In the genomic region with DNA sequence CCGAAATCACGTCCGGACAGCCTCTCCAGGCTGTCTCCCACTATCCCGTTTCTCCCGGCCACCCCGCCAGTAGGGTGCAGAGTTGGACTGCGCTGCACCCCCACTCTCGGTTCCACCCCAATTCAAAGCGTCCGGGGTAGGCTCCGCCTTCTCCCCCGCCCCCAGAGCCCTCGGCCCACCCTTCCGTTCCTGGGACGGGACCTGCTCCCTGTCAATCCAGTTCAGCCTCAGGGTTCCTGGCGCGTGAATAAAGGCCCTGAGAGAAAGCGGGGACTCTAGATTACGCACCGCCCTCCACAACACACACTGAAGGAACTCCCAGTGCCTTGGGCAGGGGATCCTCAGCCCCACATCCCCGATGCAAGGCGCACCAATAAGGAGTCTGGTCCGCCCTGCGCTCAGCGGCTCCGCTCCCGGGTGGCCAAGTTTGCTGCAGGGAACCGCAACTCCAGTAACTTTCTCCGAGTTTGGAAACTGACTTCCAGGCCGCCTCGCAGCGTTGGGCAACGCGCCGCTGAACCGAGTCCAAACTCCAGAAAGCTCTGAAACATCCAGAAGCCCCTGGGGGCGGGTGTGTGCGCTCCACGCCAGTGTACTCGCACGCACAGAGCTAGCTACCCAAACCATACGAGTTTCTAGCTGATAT, we compare ENCODE assay signal across 9 cellular contexts. TPM values are rescaled to one million over a fixed set of nuclear protein-coding genes. Genes with fewer than 3 reads are reported as not detected.
A peak's percentile ranks its signal among the peaks of the same experiment; 100 is the strongest.
DNase-seq lines count a peak whose midpoint lies in the region; ATAC-seq and TF ChIP-seq lines count a peak whose summit lies in the region.
"Had no signal": no experiment of that assay in that cellular context is flagged by ENCODE, and none has a peak within 500 bp of the region (broad histone marks: within the 10 kb centered on the region; RNA-seq: fewer than 3 reads in every experiment).

No MANE protein-coding gene starts in this region.

- H3K9me3 ChIP-seq in CD4-positive, alpha-beta T cell (ENCODE audit: control insufficient read depth, low read length), result no peaks in the 10 kb centered on the region

- peaks cover 3% of the 10 kb centered on the region for H3K4me1 Mint-ChIP-seq in activated CD4-positive, alpha-beta T cell treated with anti-CD3 and anti-CD28 coated beads for 36 hours
- peaks cover 6% of the 10 kb centered on the region for H3K4me1 Mint-ChIP-seq in activated CD4-positive, alpha-beta T cell treated with anti-CD3 and anti-CD28 coated beads, Interleukin-2, amount 10 ng/mL, durations not matched to agents 24 days and 14 days
- peaks cover 35% of the 10 kb centered on the region for H3K4me1 Mint-ChIP-seq in mesothelial cell of epicardium
- H3K4me1 Mint-ChIP-seq in CD4-positive, alpha-beta T cell (ENCODE audit: low read depth), result peaks cover 10% of the 10 kb centered on the region

- POLR2A ChIA-PET in activated CD4-positive, alpha-beta T cell treated with anti-CD3 and anti-CD28 coated beads for 36 hours (lab: Charles Lee), result no interaction called here
- POLR2A ChIA-PET in CD4-positive, alpha-beta T cell (lab: Charles Lee), result no interaction called here

- CTCF ChIA-PET in activated CD4-positive, alpha-beta T cell treated with anti-CD3 and anti-CD28 coated beads for 36 hours (lab: Charles Lee), result no interaction called here
- CTCF ChIA-PET in CD4-positive, alpha-beta T cell (lab: Charles Lee), result no interaction called here

- ATAC-seq in activated CD4-positive, alpha-beta T cell treated with anti-CD3 and anti-CD28 coated beads for 36 hours, result peak; percentile 26
- ATAC-seq in esophagus mucosa, result peak; percentile 94
- no peak for ATAC-seq in CD4-positive, alpha-beta T cell (ENCODE audit: poor library complexity)
- no peak for ATAC-seq in HG03457 (IDR thresholded peaks at IDR 0.05; ENCODE audit: unreplicated experiment)

- H3K27me3 Mint-ChIP-seq in activated CD4-positive, alpha-beta T cell treated with anti-CD3 and anti-CD28 coated beads for 36 hours, result peaks cover 47% of the 10 kb centered on the region
- peaks cover 45% of the 10 kb centered on the region for H3K27me3 Mint-ChIP-seq in activated CD4-positive, alpha-beta T cell treated with anti-CD3 and anti-CD28 coated beads, Interleukin-2, amount 10 ng/mL, durations not matched to agents 24 days and 14 days
- H3K27me3 Mint-ChIP-seq in mesothelial cell of epicardium (ENCODE audit: low read depth), result peaks cover 36% of the 10 kb centered on the region
- peaks cover 69% of the 10 kb centered on the region for H3K27me3 Mint-ChIP-seq in CD4-positive, alpha-beta T cell

- intact Hi-C loops in activated CD4-positive, alpha-beta T cell treated with anti-CD3 and anti-CD28 coated beads for 36 hours (cut with DNase I, micrococcal nuclease), result no loop called here
- intact Hi-C loops in activated CD4-positive, alpha-beta T cell treated with anti-CD3 and anti-CD28 coated beads, Interleukin-2, amount 10 ng/mL, durations not matched to agents 24 days and 14 days (cut with micrococcal nuclease), result no loop called here
- intact Hi-C loops in CD4-positive, alpha-beta T cell (cut with DNase I, micrococcal nuclease), result no loop called here

- no peaks in the 10 kb centered on the region for H3K36me3 Mint-ChIP-seq in activated CD4-positive, alpha-beta T cell treated with anti-CD3 and anti-CD28 coated beads for 36 hours (ENCODE audit: low read depth)
- no peaks in the 10 kb centered on the region for H3K36me3 Mint-ChIP-seq in activated CD4-positive, alpha-beta T cell treated with anti-CD3 and anti-CD28 coated beads, Interleukin-2, amount 10 ng/mL, durations not matched to agents 24 days and 14 days (ENCODE audit: low read depth)
- peaks cover 3% of the 10 kb centered on the region for H3K36me3 Mint-ChIP-seq in mesothelial cell of epicardium
- no peaks in the 10 kb centered on the region for H3K36me3 Mint-ChIP-seq in CD4-positive, alpha-beta T cell (ENCODE audit: low read depth)
- H3K36me3 Mint-ChIP-seq: activated naive CD4-positive, alpha-beta T cell treated with anti-CD3 and anti-CD28 coated beads, Interleukin-2, amount 50 U/mL, for 24 hours had no signal

- no peaks in the 10 kb centered on the region for H3K9me3 Mint-ChIP-seq in activated CD4-positive, alpha-beta T cell treated with anti-CD3 and anti-CD28 coated beads for 36 hours (ENCODE audit: low read depth)
- no peaks in the 10 kb centered on the region for H3K9me3 Mint-ChIP-seq in activated CD4-positive, alpha-beta T cell treated with anti-CD3 and anti-CD28 coated beads, Interleukin-2, amount 10 ng/mL, durations not matched to agents 24 days and 14 days
- H3K9me3 Mint-ChIP-seq in mesothelial cell of epicardium, result no peaks in the 10 kb centered on the region
- no peaks in the 10 kb centered on the region for H3K9me3 Mint-ChIP-seq in CD4-positive, alpha-beta T cell
- H3K9me3 Mint-ChIP-seq: activated naive CD4-positive, alpha-beta T cell treated with anti-CD3 and anti-CD28 coated beads, Interleukin-2, amount 50 U/mL, for 24 hours had no signal

- in situ Hi-C loops in SK-MEL-5 (cut with HindIII; ENCODE audit: low pct_unique_long_range_greater_than_20kb, low sequenced_read_pairs), result no loop called here

- peaks cover 49% of the 10 kb centered on the region for H3K27me3 ChIP-seq in CD4-positive, alpha-beta T cell (ENCODE audit: control insufficient read depth, insufficient read depth, low read length)

- no peak for TF ChIP-seq CTCF in mesothelial cell of epicardium (IDR thresholded peaks at IDR 0.05; ENCODE audit: unreplicated experiment)
- TF ChIP-seq CTCF in CD4-positive, alpha-beta T cell (IDR thresholded peaks at IDR 0.05), result no peak

- no peak overlapping the region for H3K27ac ChIP-seq in CD4-positive, alpha-beta T cell (ENCODE audit: low read depth, low read length)

- H3K27ac Mint-ChIP-seq in activated CD4-positive, alpha-beta T cell treated with anti-CD3 and anti-CD28 coated beads for 36 hours, result no peak overlapping the region
- H3K27ac Mint-ChIP-seq in activated CD4-positive, alpha-beta T cell treated with anti-CD3 and anti-CD28 coated beads, Interleukin-2, amount 10 ng/mL, durations not matched to agents 24 days and 14 days, result no peak overlapping the region
- H3K27ac Mint-ChIP-seq in mesothelial cell of epicardium, result peak overlapping the region; percentile 95
- no peak overlapping the region for H3K27ac Mint-ChIP-seq in CD4-positive, alpha-beta T cell
- H3K27ac Mint-ChIP-seq: activated naive CD4-positive, alpha-beta T cell treated with anti-CD3 and anti-CD28 coated beads, Interleukin-2, amount 50 U/mL, for 24 hours had no signal

- H3K4me3 Mint-ChIP-seq in activated CD4-positive, alpha-beta T cell treated with anti-CD3 and anti-CD28 coated beads for 36 hours, result no peak overlapping the region
- H3K4me3 Mint-ChIP-seq in activated CD4-positive, alpha-beta T cell treated with anti-CD3 and anti-CD28 coated beads, Interleukin-2, amount 10 ng/mL, durations not matched to agents 24 days and 14 days, result no peak overlapping the region
- H3K4me3 Mint-ChIP-seq in mesothelial cell of epicardium, result peak overlapping the region; percentile 95
- no peak overlapping the region for H3K4me3 Mint-ChIP-seq in CD4-positive, alpha-beta T cell
- H3K4me3 Mint-ChIP-seq: activated naive CD4-positive, alpha-beta T cell treated with anti-CD3 and anti-CD28 coated beads, Interleukin-2, amount 50 U/mL, for 24 hours had no signal

- DNase-seq in activated CD4-positive, alpha-beta T cell treated with anti-CD3 and anti-CD28 coated beads for 36 hours, result peak; percentile 11
- DNase-seq in activated CD4-positive, alpha-beta T cell treated with anti-CD3 and anti-CD28 coated beads, Interleukin-2, amount 10 ng/mL, durations not matched to agents 24 days and 14 days, result no peak
- peak; percentile 52 for DNase-seq in SK-MEL-5 (ENCODE audit: low read depth, low spot score)
- DNase-seq in mesothelial cell of epicardium (ENCODE audit: low spot score in 2 of 2, unreplicated experiment in 2 of 2), result peak; percentile 70 to 84
- DNase-seq in ureter (ENCODE audit: low spot score), result peak; percentile 95
- no peak for DNase-seq in CD4-positive, alpha-beta T cell

RNA-seq across cellular contexts. Expression of a gene that starts 1.9 kb away (rescaled TPM):
- not detected for total RNA-seq in activated CD4-positive, alpha-beta T cell treated with anti-CD3 and anti-CD28 coated beads for 36 hours
- total RNA-seq in activated CD4-positive, alpha-beta T cell treated with anti-CD3 and anti-CD28 coated beads, Interleukin-2, amount 10 ng/mL, durations not matched to agents 24 days and 14 days, result not detected in 2 replicates
- total RNA-seq in SK-MEL-5 (2014; rRNA removed; shearing (Covaris generic)), result 0.11 TPM in 1 of 2 replicates, not detected in the other
- 0.03 and 0.14 TPM in 2 replicates for polyA plus RNA-seq in SK-MEL-5 (2015; cell fraction: cytosol; rRNA removed)
- 0.30 and 0.48 TPM in 2 replicates for polyA plus RNA-seq in SK-MEL-5 (2015; cell fraction: nucleus; rRNA removed)
- total RNA-seq in esophagus mucosa (4.3 TPM), mesothelial cell of epicardium (115 to 129 TPM (median 127 TPM) in 3 replicates), ureter (153 TPM)
- not detected for total RNA-seq in CD4-positive, alpha-beta T cell

Comparison
In these comparisons a context has a peak if more than half of its experiments do, and no peak if none do; other contexts are left out.
1. DNase-seq: peak in activated CD4-positive, alpha-beta T cell treated with anti-CD3 and anti-CD28 coated beads for 36 hours (single experiment), SK-MEL-5 (single experiment), mesothelial cell of epicardium (2 of 2) and ureter (single experiment); none in activated CD4-positive, alpha-beta T cell treated with anti-CD3 and anti-CD28 coated beads, Interleukin-2, amount 10 ng/mL, durations not matched to agents 24 days and 14 days (single experiment) and CD4-positive, alpha-beta T cell (0 of 10).
2. ATAC-seq: peak in activated CD4-positive, alpha-beta T cell treated with anti-CD3 and anti-CD28 coated beads for 36 hours (single experiment) and esophagus mucosa (single experiment); none in CD4-positive, alpha-beta T cell (single experiment) and HG03457 (single experiment).
3. RNA of a gene that starts 1.9 kb away (total RNA-seq): 153 TPM in ureter (single experiment) and 115 to 129 TPM in mesothelial cell of epicardium; 4.3 TPM in esophagus mucosa (single experiment), not detected in activated CD4-positive, alpha-beta T cell treated with anti-CD3 and anti-CD28 coated beads for 36 hours, not detected in activated CD4-positive, alpha-beta T cell treated with anti-CD3 and anti-CD28 coated beads, Interleukin-2, amount 10 ng/mL, durations not matched to agents 24 days and 14 days, 0.11 TPM in SK-MEL-5 and not detected in CD4-positive, alpha-beta T cell; every median in the first group is over 10 times any median in the second.